ENCODE assay signal across 10 cellular contexts in genomic region chr11:206002-206384, GRCh38. TPM values are rescaled to one million over a fixed set of nuclear protein-coding genes. Genes with fewer than 3 reads are reported as not detected.
DNase-seq lines count a peak whose midpoint lies in the region; ATAC-seq, FAIRE-seq and TF ChIP-seq lines count a peak whose summit lies in the region.
"Had no signal": no experiment of that assay in that cellular context is flagged by ENCODE, and none has a peak within 500 bp of the region (broad histone marks: within the 10 kb centered on the region; RNA-seq: fewer than 3 reads in every experiment).

No MANE protein-coding gene starts in this region.

- H3K4me3 ChIP-seq in right cardiac atrium (ENCODE audit: low read length) (peak overlapping the region; percentile 79), small intestine (ENCODE audit: low read depth in 1 of 2, low read length in 2 of 2) (peak overlapping the region; percentile 90 to 95)

- no peaks in the 10 kb centered on the region for H3K9me3 ChIP-seq in H9 (ENCODE audit: control insufficient read depth, low read depth, low read length)
- H3K9me3 ChIP-seq in right cardiac atrium (ENCODE audit: control insufficient read depth, low read length) = no peaks in the 10 kb centered on the region
- H3K9me3 ChIP-seq in small intestine (ENCODE audit: control insufficient read depth, low read depth) = no peaks in the 10 kb centered on the region

- peak overlapping the region; percentile 93 to 97 for H3K4me3 Mint-ChIP-seq in H9

- DNase-seq in H9 = no peak
- DNase-seq in activated T-cell treated with anti-CD3 and anti-CD28 coated beads, Interleukin-2, amount 50 U/mL, for 48 hours = peak; percentile 21 to 24
- DNase-seq in right cardiac atrium = peak in 1 of 3 donors; percentile 24
- DNase-seq in small intestine = no peak
- DNase-seq in dermis blood vessel endothelial cell = no peak
- DNase-seq in NCI-H146 (lab: John Stamatoyannopoulos, UW) = no peak
- no peak for DNase-seq in effector CD8-positive, alpha-beta T cell (lab: John Stamatoyannopoulos, UW)
- DNase-seq: HCEC 1CT, T-helper 9 cell had no signal

- no peak overlapping the region for H2BK5ac ChIP-seq in H9 (ENCODE audit: insufficient read length, low read length)

- peaks cover 21% of the 10 kb centered on the region for H3K23me2 ChIP-seq in H9 (ENCODE audit: insufficient read length, low read depth, low read length, poor library complexity, severe bottlenecking)

- no peak overlapping the region for H3K4ac ChIP-seq in H9 (ENCODE audit: low read depth, low read length)

- no peak overlapping the region for H3K27ac ChIP-seq in H9 (ENCODE audit: insufficient read length, low read depth, low read length)
- H3K27ac ChIP-seq in right cardiac atrium (ENCODE audit: low read length) = no peak overlapping the region
- peak overlapping the region in 1 of 2 donors; percentile 98 for H3K27ac ChIP-seq in small intestine (ENCODE audit: low read depth in 1 of 2, low read length in 1 of 2)

- no peaks in the 10 kb centered on the region for H3K27me3 ChIP-seq in H9 (ENCODE audit: insufficient read depth, low read length)
- H3K27me3 ChIP-seq in right cardiac atrium (ENCODE audit: control insufficient read depth, insufficient read depth) = no peaks in the 10 kb centered on the region
- no peaks in the 10 kb centered on the region for H3K27me3 ChIP-seq in small intestine (ENCODE audit: control insufficient read depth in 2 of 2, insufficient read depth in 2 of 2, low read length in 2 of 2)

- no peaks in the 10 kb centered on the region; the same call in 1 of the 2 replicates for H3K4me1 ChIP-seq in H9 (ENCODE audit: insufficient read depth, low read length)
- H3K4me1 ChIP-seq in right cardiac atrium (ENCODE audit: control insufficient read depth, insufficient read depth, low read length) = peaks cover 14% of the 10 kb centered on the region
- H3K4me1 ChIP-seq in small intestine (ENCODE audit: control insufficient read depth in 2 of 2, insufficient read depth in 1 of 2, low read depth in 1 of 2, low read length in 1 of 2) = peaks cover 4 to 9% of the 10 kb centered on the region in 2 donors

- no peak overlapping the region for H3K23ac ChIP-seq in H9 (ENCODE audit: insufficient read length, low read depth, low read length)

- H2BK12ac ChIP-seq in H9 (ENCODE audit: insufficient read length, low read depth, low read length) = no peak overlapping the region

- intact Hi-C loops in right cardiac atrium (cut with DNase I) = loop anchor here in 1 of 4 donors (5.0 kb wide), 2 partner anchors 36 to 151 kb away; no protein-coding TSS in a partner anchor

- no peak overlapping the region for H4K8ac ChIP-seq in H9 (replicated peaks; ENCODE audit: insufficient read length, low read depth, low read length)

- no peak overlapping the region for H3K56ac ChIP-seq in H9 (ENCODE audit: insufficient read length, low read depth, low read length)

- peaks cover 5 to 17% of the 10 kb centered on the region in 2 experiments for H3K4me1 Mint-ChIP-seq in H9

- H4K5ac ChIP-seq in H9 (ENCODE audit: insufficient read length, low read depth, low read length) = no peak overlapping the region

- ATAC-seq in right cardiac atrium (no peak), HG03039 (IDR thresholded peaks at IDR 0.05; ENCODE audit: unreplicated experiment) (no peak)

- H3K9ac ChIP-seq in H9 (ENCODE audit: extremely low read depth, insufficient read length, low read length) = peak overlapping the region; percentile 78

- H2AK5ac ChIP-seq in H9 (ENCODE audit: insufficient read length, low read length) = no peak overlapping the region

- no peak overlapping the region for H3T11ph ChIP-seq in H9 (ENCODE audit: low read length)

- peak overlapping the region in 1 of 3 experiments; percentile 65; a peak in 1 of 7 replicates for H3K27ac Mint-ChIP-seq in H9

- H3K14ac ChIP-seq in H9 (ENCODE audit: insufficient read depth, low read length) = no peak overlapping the region

- peaks cover 15 to 49% (median 39%) of the 10 kb centered on the region in 3 experiments for H3K36me3 Mint-ChIP-seq in H9 (ENCODE audit: insufficient read depth in 1 of 3, low read depth in 3 of 3)

- no peak overlapping the region for H2BK120ac ChIP-seq in H9 (ENCODE audit: low read depth, low read length, poor library complexity, severe bottlenecking)

- peaks cover 0 to 5% of the 10 kb centered on the region in 2 donors for H3K36me3 ChIP-seq in small intestine (ENCODE audit: control insufficient read depth in 2 of 2, insufficient read depth in 2 of 2, low read length in 2 of 2)

- no peaks in the 10 kb centered on the region; a peak in 1 of 5 replicates for H3K9me3 Mint-ChIP-seq in H9

- no CpG with 5 or more reads among the region's 7 CpGs for WGBS in H9 (ENCODE audit: extremely low coverage, insufficient read length, low lambda C conversion rate)
- WGBS in right cardiac atrium = 81% methylated on average over 7 of the region's 7 CpGs
- 61 to 77% (median 69%) methylated on average over 7 of the region's 7 CpGs for WGBS in small intestine, 3 donors

- H4K91ac ChIP-seq in H9 (ENCODE audit: insufficient read length, low read depth, low read length) = no peak overlapping the region

- H3K18ac ChIP-seq in H9 (ENCODE audit: insufficient read length, low read depth, low read length) = no peak overlapping the region

- no peaks in the 10 kb centered on the region; the same call in 1 of the 2 replicates for H3K79me2 ChIP-seq in H9 (ENCODE audit: insufficient read depth, low read length)

- H3K79me1 ChIP-seq in H9 (ENCODE audit: insufficient read depth, low read depth, low read length, poor library complexity, severe bottlenecking) = peaks cover 5% of the 10 kb centered on the region

- H4K20me1 ChIP-seq in H9 (ENCODE audit: control insufficient read depth, insufficient read depth, insufficient read length) = no peaks in the 10 kb centered on the region

- no peaks in the 10 kb centered on the region; the same call in 1 of the 2 replicates for H3K27me3 Mint-ChIP-seq in H9 (ENCODE audit: low read depth)

- H2BK15ac ChIP-seq in H9 (ENCODE audit: low read depth, low read length) = no peak overlapping the region

- no peak overlapping the region for H2AFZ ChIP-seq in H9 (ENCODE audit: low read length)

- peak overlapping the region; percentile 80 for H3K4me2 ChIP-seq in H9 (ENCODE audit: insufficient read depth, insufficient read length, low read length)

- no peak for TF ChIP-seq CTCF in H9 (conservative IDR thresholded peaks at IDR 0.05)

- FAIRE-seq in small intestine (lab: Jason Lieb, UNC) = no peak

- no peak overlapping the region for H2BK20ac ChIP-seq in H9 (ENCODE audit: low read depth, low read length, poor library complexity, severe bottlenecking)

RNA-seq across cellular contexts. Expression of gene BET1L, which starts 1.2 kb away (rescaled TPM):
- 44.1 and 49.4 TPM in 2 replicates for total RNA-seq in H9 (2021)
- 10 to 100 TPM; 27.1 to 39.9 (median 35.5) TPM for total RNA-seq in right cardiac atrium
- 20.9 TPM for polyA plus RNA-seq in right cardiac atrium
- 10 to 100 TPM; 30.4 to 39.8 (median 31.1) TPM for polyA plus RNA-seq in small intestine
- 13.4 and 17.3 TPM in 2 replicates for total RNA-seq in dermis blood vessel endothelial cell

RNA-seq across cellular contexts. Expression of gene RIC8A, which starts 1.5 kb away (rescaled TPM):
- 94.9 and 98.1 TPM in 2 replicates for total RNA-seq in H9 (2021)
- total RNA-seq in right cardiac atrium = 10 to 100 TPM; 52.4 to 80.6 (median 58.5) TPM
- polyA plus RNA-seq in right cardiac atrium = 42.4 TPM
- polyA plus RNA-seq in small intestine = 10 to 100 TPM; 59.1 to 64.3 (median 62.6) TPM
- total RNA-seq in dermis blood vessel endothelial cell = 127 and 140 TPM in 2 replicates

RNA-seq across cellular contexts. Expression of gene SCGB1C1, which starts 13.1 kb away (rescaled TPM):
- total RNA-seq in H9 (2021) = not detected in 2 replicates
- total RNA-seq in right cardiac atrium = not detected
- polyA plus RNA-seq in right cardiac atrium = not detected
- polyA plus RNA-seq in small intestine = not detected
- not detected in 2 replicates for total RNA-seq in dermis blood vessel endothelial cell

RNA-seq across cellular contexts. Expression of gene SIRT3, which starts 30.1 kb away (rescaled TPM):
- total RNA-seq in H9 (2021) (13.2 and 13.9 TPM in 2 replicates), right cardiac atrium (10 to 100 TPM; 18.5 to 32.5 (median 27.1) TPM), dermis blood vessel endothelial cell (7.1 and 9.0 TPM in 2 replicates)
- polyA plus RNA-seq in right cardiac atrium (23.9 TPM), small intestine (10 to 100 TPM; 15.9 to 23.0 (median 16.1) TPM)

RNA-seq across cellular contexts. Expression of gene PSMD13, which starts 30.8 kb away (rescaled TPM):
- total RNA-seq in H9 (2021) (141 and 148 TPM in 2 replicates), right cardiac atrium (10 to 100 TPM; 76.8 to 92.9 (median 85.9) TPM), dermis blood vessel endothelial cell (160 and 183 TPM in 2 replicates)
- polyA plus RNA-seq in right cardiac atrium (106 TPM), small intestine (100 to 1,000 TPM; 144 to 159 (median 155) TPM)

Comparison
In these comparisons a context has a peak if more than half of its experiments do, and no peak if none do; other contexts are left out.
1. DNase-seq: peak in activated T-cell treated with anti-CD3 and anti-CD28 coated beads, Interleukin-2, amount 50 U/mL, for 48 hours (2 of 2); none in H9 (single experiment), small intestine (single experiment), dermis blood vessel endothelial cell (single experiment), NCI-H146 (single experiment) and effector CD8-positive, alpha-beta T cell (single experiment).